1 cellular context compared by ENCODE assay signal in the genomic region with DNA sequence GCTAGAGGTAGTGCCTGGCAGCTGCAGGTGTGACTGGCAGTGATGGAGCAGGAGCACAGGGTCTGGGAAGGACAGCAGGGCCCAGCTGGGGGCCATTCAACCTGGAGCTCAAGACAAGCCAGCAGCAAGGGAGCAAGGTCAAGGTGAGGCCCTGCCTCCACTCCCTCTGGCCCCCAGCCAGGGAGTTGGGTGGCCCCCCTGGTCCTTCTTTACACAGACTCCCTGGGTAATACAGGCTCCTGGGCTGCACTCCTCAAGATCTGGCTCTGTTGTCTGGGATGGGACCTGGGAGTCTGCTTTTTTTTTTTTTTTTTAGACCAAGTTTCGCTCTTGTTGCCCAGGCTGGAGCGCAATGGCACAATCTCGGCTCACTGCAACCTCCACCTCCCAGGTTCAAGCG.
TF ChIP-seq lines count a peak whose summit lies in the region.

No MANE protein-coding gene starts in this region.

TF ChIP-seq in H1, 55 proteins besides CTCF, POLR2A, EP300 and RAD21:
- TF ChIP-seq POLR2AphosphoS5 (IDR thresholded peaks at IDR 0.05; ENCODE audit: low read depth, low read length) (no peak), USF2 (IDR thresholded peaks at IDR 0.05; ENCODE audit: low read length) (no peak), HDAC6 (IDR thresholded peaks at IDR 0.05; ENCODE audit: low read depth, low read length) (no peak), SP2 (IDR thresholded peaks at IDR 0.05; ENCODE audit: low read length) (no peak), GTF2F1 (IDR thresholded peaks at IDR 0.05; ENCODE audit: borderline replicate concordance, low read depth, low read length) (no peak), NRF1 (IDR thresholded peaks at IDR 0.05; ENCODE audit: low read depth, low read length) (no peak), JUND (IDR thresholded peaks at IDR 0.05; ENCODE audit: low read length) (no peak), CHD7 (IDR thresholded peaks at IDR 0.05; ENCODE audit: insufficient replicate concordance, low read length) (no peak)
- TF ChIP-seq, protein P1, sequence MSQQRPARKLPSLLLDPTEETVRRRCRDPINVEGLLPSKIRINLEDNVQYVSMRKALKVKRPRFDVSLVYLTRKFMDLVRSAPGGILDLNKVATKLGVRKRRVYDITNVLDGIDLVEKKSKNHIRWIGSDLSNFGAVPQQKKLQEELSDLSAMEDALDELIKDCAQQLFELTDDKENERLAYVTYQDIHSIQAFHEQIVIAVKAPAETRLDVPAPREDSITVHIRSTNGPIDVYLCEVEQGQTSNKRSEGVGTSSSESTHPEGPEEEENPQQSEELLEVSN (IDR thresholded peaks at IDR 0.05), result no peak
- TF ChIP-seq, protein P2, sequence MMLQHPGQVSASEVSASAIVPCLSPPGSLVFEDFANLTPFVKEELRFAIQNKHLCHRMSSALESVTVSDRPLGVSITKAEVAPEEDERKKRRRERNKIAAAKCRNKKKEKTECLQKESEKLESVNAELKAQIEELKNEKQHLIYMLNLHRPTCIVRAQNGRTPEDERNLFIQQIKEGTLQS (IDR thresholded peaks at IDR 0.05; ENCODE audit: insufficient read depth, low read depth, low read length), result no peak
TF ChIP-seq in H1: peak in this region for 0.
